Comparison of ENCODE assay signal across 28 cellular contexts in genomic region chr10:9091515-9092093, GRCh38.
A peak's percentile ranks its signal among the peaks of the same experiment; 100 is the strongest.
DNase-seq lines count a peak whose midpoint lies in the region; ATAC-seq and TF ChIP-seq lines count a peak whose summit lies in the region.
"Had no signal": no experiment of that assay in that cellular context is flagged by ENCODE, and none has a peak within 500 bp of the region (broad histone marks: within the 10 kb centered on the region; RNA-seq: fewer than 3 reads in every experiment).

No MANE protein-coding gene starts in this region.

- WGBS in neuronal stem cell (ENCODE audit: extremely low coverage in 2 of 2, insufficient read length in 2 of 2, insufficient replicate concordance in 1 of 2), 2 donors = no CpG with 5 or more reads among the region's 3 CpGs

- no peak overlapping the region for H4K8ac ChIP-seq in neuronal stem cell (ENCODE audit: low read depth, low read length)

- H3K36me3 Mint-ChIP-seq in CD4-positive, CD25-positive, alpha-beta regulatory T cell = peaks cover 3% of the 10 kb centered on the region
- H3K36me3 Mint-ChIP-seq in activated T-helper 2 cell treated with anti-CD3 and anti-CD28 coated beads, Interferon-gamma antibody, Interleukin-2, Interleukin-4, amounts not matched to agents 10 μg/mL and 5 μg/mL and 100 μg/mL, durations not matched to agents 14 hours and 24 hours and 36 hours (ENCODE audit: low read depth) = peaks cover 33% of the 10 kb centered on the region

- no peaks in the 10 kb centered on the region for H3K79me1 ChIP-seq in neuronal stem cell (ENCODE audit: low read depth, low read length)

- no peaks in the 10 kb centered on the region for H3K79me2 ChIP-seq in MM.1S (ENCODE audit: low read length)

- no peak overlapping the region for H2AFZ ChIP-seq in neuronal stem cell (ENCODE audit: low read length)
- H2AFZ ChIP-seq in MM.1S (ENCODE audit: low read length) = no peak overlapping the region

- TF ChIP-seq CTCF in MM.1S (IDR thresholded peaks at IDR 0.05; ENCODE audit: low read length) = no peak

- H3K27ac ChIP-seq in CD4-positive, CD25-positive, alpha-beta regulatory T cell (ENCODE audit: insufficient read depth, low read length, poor library complexity, severe bottlenecking) = no peak overlapping the region
- H3K27ac ChIP-seq in neuronal stem cell (replicated peaks; ENCODE audit: low read length) (no peak overlapping the region), MM.1S (ENCODE audit: low read length) (no peak overlapping the region)
- H3K27ac ChIP-seq: breast epithelium, esophagus squamous epithelium, heart right ventricle, thoracic aorta had no signal

- H4K20me1 ChIP-seq in MM.1S (ENCODE audit: insufficient read depth, low read length) = no peaks in the 10 kb centered on the region

- H3K36me3 ChIP-seq in CD4-positive, CD25-positive, alpha-beta regulatory T cell (ENCODE audit: control insufficient read depth, insufficient read depth, low read length) = no peaks in the 10 kb centered on the region
- H3K36me3 ChIP-seq in neuronal stem cell (replicated peaks in 1 of 2; ENCODE audit: control insufficient read depth in 2 of 2, insufficient read depth in 2 of 2, low read length in 2 of 2) (no peaks in the 10 kb centered on the region), MM.1S (replicated peaks; ENCODE audit: insufficient read depth, low read length) (no peaks in the 10 kb centered on the region)
- H3K36me3 ChIP-seq: breast epithelium, esophagus squamous epithelium, heart right ventricle, thoracic aorta had no signal

- peak; percentile 61 to 63 for ATAC-seq in CD4-positive, CD25-positive, alpha-beta regulatory T cell (ENCODE audit: low read depth in 2 of 2)
- ATAC-seq: heart right ventricle, left ventricle myocardium superior, Panc1, right cardiac atrium, SK-N-SH treated with all-trans-retinoic acid at 6 μM for 48 hours had no signal

- no peak overlapping the region for H3K14ac ChIP-seq in neuronal stem cell (ENCODE audit: low read length)

- no peak overlapping the region for H2BK15ac ChIP-seq in neuronal stem cell (ENCODE audit: low read length)

- intact Hi-C loops in activated T-helper 2 cell treated with anti-CD3 and anti-CD28 coated beads, Interferon-gamma antibody, Interleukin-2, Interleukin-4, amounts not matched to agents 10 μg/mL and 5 μg/mL and 100 μg/mL, durations not matched to agents 14 hours and 24 hours and 36 hours (cut with micrococcal nuclease) = loop anchor here (1.0 to 5.0 kb wide), 17 partner anchors 9 to 1024 kb away; no protein-coding TSS in a partner anchor
- intact Hi-C loops in head of caudate nucleus (cut with DNase I) = no loop called here

- H3K27me3 Mint-ChIP-seq in CD4-positive, CD25-positive, alpha-beta regulatory T cell = peaks cover 5% of the 10 kb centered on the region
- H3K27me3 Mint-ChIP-seq in activated T-helper 2 cell treated with anti-CD3 and anti-CD28 coated beads, Interferon-gamma antibody, Interleukin-2, Interleukin-4, amounts not matched to agents 10 μg/mL and 5 μg/mL and 100 μg/mL, durations not matched to agents 14 hours and 24 hours and 36 hours (ENCODE audit: low read depth) = no peaks in the 10 kb centered on the region

- H3K4me1 Mint-ChIP-seq in CD4-positive, CD25-positive, alpha-beta regulatory T cell = peaks cover 14 to 24% (median 17%) of the 10 kb centered on the region in 4 donors
- peaks cover 49% of the 10 kb centered on the region for H3K4me1 Mint-ChIP-seq in activated T-helper 2 cell treated with anti-CD3 and anti-CD28 coated beads, Interferon-gamma antibody, Interleukin-2, Interleukin-4, amounts not matched to agents 10 μg/mL and 5 μg/mL and 100 μg/mL, durations not matched to agents 14 hours and 24 hours and 36 hours (ENCODE audit: low read depth)

- H3K9ac ChIP-seq in neuronal stem cell (ENCODE audit: low read depth, low read length, poor library complexity) = no peak overlapping the region
- H3K9ac ChIP-seq in MM.1S (ENCODE audit: low read length) = no peak overlapping the region

- no peaks in the 10 kb centered on the region for H3F3A ChIP-seq in MM.1S (ENCODE audit: insufficient read depth, low read length)

- no peak overlapping the region for H2AK5ac ChIP-seq in neuronal stem cell (ENCODE audit: low read depth, low read length)

- H3K9me3 Mint-ChIP-seq in CD4-positive, CD25-positive, alpha-beta regulatory T cell = peaks cover 0 to 5% (median 0%) of the 10 kb centered on the region in 7 donors
- peaks cover 19% of the 10 kb centered on the region for H3K9me3 Mint-ChIP-seq in activated T-helper 2 cell treated with anti-CD3 and anti-CD28 coated beads, Interferon-gamma antibody, Interleukin-2, Interleukin-4, amounts not matched to agents 10 μg/mL and 5 μg/mL and 100 μg/mL, durations not matched to agents 14 hours and 24 hours and 36 hours
- H3K9me3 Mint-ChIP-seq: T-helper 1 cell treated with Interleukin-12 subunit alpha and Interleukin-12 subunit beta and Interleukin-4 antibody, amounts not matched to agents 30 μg/mL and 1 μg/mL, for 36 hours had no signal

- H2BK5ac ChIP-seq in neuronal stem cell (ENCODE audit: low read length) = no peak overlapping the region

- peak overlapping the region in 2 of 3 donors; percentile 32 to 57 for H3K27ac Mint-ChIP-seq in CD4-positive, CD25-positive, alpha-beta regulatory T cell
- peak overlapping the region; percentile 24 for H3K27ac Mint-ChIP-seq in activated T-helper 2 cell treated with anti-CD3 and anti-CD28 coated beads, Interferon-gamma antibody, Interleukin-2, Interleukin-4, amounts not matched to agents 10 μg/mL and 5 μg/mL and 100 μg/mL, durations not matched to agents 14 hours and 24 hours and 36 hours
- H3K27ac Mint-ChIP-seq: T-helper 1 cell treated with Interleukin-12 subunit alpha and Interleukin-12 subunit beta and Interleukin-4 antibody, amounts not matched to agents 30 μg/mL and 1 μg/mL, for 36 hours had no signal

- H3K27me3 ChIP-seq in CD4-positive, CD25-positive, alpha-beta regulatory T cell (ENCODE audit: control insufficient read depth, insufficient read depth, low read length) = no peaks in the 10 kb centered on the region
- H3K27me3 ChIP-seq in neuronal stem cell (ENCODE audit: control insufficient read depth in 3 of 3, insufficient read depth in 3 of 3, low read depth in 1 of 3, low read length in 3 of 3) (no peaks in the 10 kb centered on the region), MM.1S (replicated peaks; ENCODE audit: insufficient read depth, low read length) (no peaks in the 10 kb centered on the region)
- H3K27me3 ChIP-seq: breast epithelium, esophagus squamous epithelium, heart right ventricle had no signal

- H3K4me2 ChIP-seq in neuronal stem cell (ENCODE audit: insufficient read depth, low read length, poor library complexity, severe bottlenecking) (no peak overlapping the region), MM.1S (ENCODE audit: low read depth, low read length) (no peak overlapping the region)

- peaks cover 11% of the 10 kb centered on the region for H3K4me1 ChIP-seq in CD4-positive, CD25-positive, alpha-beta regulatory T cell (ENCODE audit: control insufficient read depth, insufficient read depth, low read length, poor library complexity, severe bottlenecking)
- H3K4me1 ChIP-seq in neuronal stem cell (ENCODE audit: control insufficient read depth in 2 of 2, insufficient read depth in 1 of 2, low read depth in 1 of 2, low read length in 2 of 2) (no peaks in the 10 kb centered on the region), MM.1S (ENCODE audit: low read length) (no peaks in the 10 kb centered on the region)
- H3K4me1 ChIP-seq: breast epithelium, esophagus squamous epithelium, heart right ventricle had no signal

- H2BK120ac ChIP-seq in neuronal stem cell (ENCODE audit: low read depth, low read length) = no peak overlapping the region

- H4K91ac ChIP-seq in neuronal stem cell (ENCODE audit: low read depth, low read length, poor library complexity) = no peak overlapping the region

- no peaks in the 10 kb centered on the region for H3K9me2 ChIP-seq in MM.1S (replicated peaks; ENCODE audit: insufficient read depth, low read length)

- no peaks in the 10 kb centered on the region for H3K9me3 ChIP-seq in CD4-positive, CD25-positive, alpha-beta regulatory T cell (ENCODE audit: control insufficient read depth in 2 of 2, low read length in 2 of 2)
- H3K9me3 ChIP-seq in neuronal stem cell (replicated peaks in 1 of 2; ENCODE audit: control insufficient read depth in 2 of 2, insufficient read depth in 1 of 2, low read depth in 1 of 2, low read length in 2 of 2) (peaks cover 0 to 2% of the 10 kb centered on the region in 2 donors), MM.1S (replicated peaks; ENCODE audit: insufficient read depth, low read length) (no peaks in the 10 kb centered on the region)
- H3K9me3 ChIP-seq: esophagus squamous epithelium, heart right ventricle, thoracic aorta had no signal

- H3K4me3 Mint-ChIP-seq in CD4-positive, CD25-positive, alpha-beta regulatory T cell = peak overlapping the region in 2 of 4 donors; percentile 42 to 54
- no peak overlapping the region for H3K4me3 Mint-ChIP-seq in activated T-helper 2 cell treated with anti-CD3 and anti-CD28 coated beads, Interferon-gamma antibody, Interleukin-2, Interleukin-4, amounts not matched to agents 10 μg/mL and 5 μg/mL and 100 μg/mL, durations not matched to agents 14 hours and 24 hours and 36 hours (ENCODE audit: low read depth)
- H3K4me3 Mint-ChIP-seq: T-helper 1 cell treated with Interleukin-12 subunit alpha and Interleukin-12 subunit beta and Interleukin-4 antibody, amounts not matched to agents 30 μg/mL and 1 μg/mL, for 36 hours had no signal

- peak; percentile 49 for DNase-seq in activated CD4-positive, alpha-beta T cell treated with anti-CD3 and anti-CD28 coated beads for 48 hours
- no peak for DNase-seq in activated CD4-positive, alpha-beta T cell treated with anti-CD3 and anti-CD28 coated beads for 1 hour
- DNase-seq in CD4-positive, CD25-positive, alpha-beta regulatory T cell = peak in 2 of 3 donors; percentile 14 to 45
- no peak for DNase-seq in activated T-helper 2 cell treated with anti-CD3 and anti-CD28 coated beads, Interferon-gamma antibody, Interleukin-2, Interleukin-4, amounts not matched to agents 10 μg/mL and 5 μg/mL and 100 μg/mL, durations not matched to agents 14 hours and 24 hours and 36 hours (ENCODE audit: low spot score)
- DNase-seq in stimulated activated CD4-positive, alpha-beta T cell treated with anti-CD3 and anti-CD28 coated beads, Interleukin-1b, Interleukin-23, amount 100 ng/mL, for 48 hours = peak; percentile 53
- no peak for DNase-seq in neuronal stem cell (ENCODE audit: low spot score)
- no peak for DNase-seq in head of caudate nucleus
- DNase-seq in MM.1S = no peak
- DNase-seq: activated effector memory CD4-positive, alpha-beta T cell treated with anti-CD3 and anti-CD28 coated beads, Interleukin-2, amount 50 U/mL, for 16 hours; anterior cingulate cortex; esophagus squamous epithelium; foreskin melanocyte; heart right ventricle; Kasumi-1; left ventricle myocardium superior; mesendoderm; NCI-H1436; NCI-H2081; NCI-H2227 treated with DMSO at 0.1 percent for 48 hours; NCI-H69; posterior cingulate gyrus; right cardiac atrium; Right ventricle myocardium superior had no signal

- no peak overlapping the region for H3K4ac ChIP-seq in neuronal stem cell (ENCODE audit: low read length)

- no peak overlapping the region for H3K18ac ChIP-seq in neuronal stem cell (ENCODE audit: low read length)

- no peak overlapping the region for H3K23ac ChIP-seq in neuronal stem cell (ENCODE audit: low read depth, low read length, poor library complexity)

- H2BK12ac ChIP-seq in neuronal stem cell (ENCODE audit: low read length) = no peak overlapping the region

- peak overlapping the region; percentile 37 for H3K4me3 ChIP-seq in CD4-positive, CD25-positive, alpha-beta regulatory T cell (ENCODE audit: low read depth, low read length)
- H3K4me3 ChIP-seq in neuronal stem cell (ENCODE audit: low read length in 2 of 2) = no peak overlapping the region
- H3K4me3 ChIP-seq in MM.1S (ENCODE audit: low read length) = no peak overlapping the region
- H3K4me3 ChIP-seq: breast epithelium, esophagus squamous epithelium, heart right ventricle, thoracic aorta had no signal

Comparison
In these comparisons a context has a peak if more than half of its experiments do, and no peak if none do; other contexts are left out.
1. DNase-seq: peak in activated CD4-positive, alpha-beta T cell treated with anti-CD3 and anti-CD28 coated beads for 48 hours (single experiment), CD4-positive, CD25-positive, alpha-beta regulatory T cell (2 of 3) and stimulated activated CD4-positive, alpha-beta T cell treated with anti-CD3 and anti-CD28 coated beads, Interleukin-1b, Interleukin-23, amount 100 ng/mL, for 48 hours (single experiment); none in activated CD4-positive, alpha-beta T cell treated with anti-CD3 and anti-CD28 coated beads for 1 hour (single experiment), activated T-helper 2 cell treated with anti-CD3 and anti-CD28 coated beads, Interferon-gamma antibody, Interleukin-2, Interleukin-4, amounts not matched to agents 10 μg/mL and 5 μg/mL and 100 μg/mL, durations not matched to agents 14 hours and 24 hours and 36 hours (single experiment), neuronal stem cell (single experiment), head of caudate nucleus (0 of 42) and MM.1S (single experiment).